ENCODE assay signal across 18 cellular contexts in genomic region chr20:622161-622560, GRCh38. TPM values are rescaled to one million over a fixed set of nuclear protein-coding genes. Genes with fewer than 3 reads are reported as not detected.
DNase-seq lines count a peak whose midpoint lies in the region; ATAC-seq, FAIRE-seq and TF ChIP-seq lines count a peak whose summit lies in the region.
"Had no signal": no experiment of that assay in that cellular context is flagged by ENCODE, and none has a peak within 500 bp of the region (broad histone marks: within the 10 kb centered on the region; RNA-seq: fewer than 3 reads in every experiment).

No MANE protein-coding gene starts in this region.

- peak overlapping the region; percentile 50 for H3K27ac Mint-ChIP-seq in endothelial cell (ENCODE audit: unreplicated experiment)
- H3K27ac Mint-ChIP-seq in nephron progenitor cell: peak overlapping the region; percentile 78
- H3K27ac Mint-ChIP-seq: CD4-positive, alpha-beta memory T cell had no signal

- peak; percentile 48 for DNase-seq in RPMI8226
- DNase-seq in K562 (ENCODE audit: extremely low read depth in 1 of 4, low spot score in 3 of 4): no peak
- no peak for DNase-seq in endothelial cell (ENCODE audit: low spot score)
- no peak for DNase-seq in nephron progenitor cell
- DNase-seq in NCI-H2081 (lab: John Stamatoyannopoulos, UW): no peak
- DNase-seq: C1 segment of cervical spinal cord; Caco-2; CD4-positive, alpha-beta memory T cell; DMS153; DND-41; GOT3; H7; HCEC 1CT had no signal

- H3K4me1 Mint-ChIP-seq in endothelial cell (ENCODE audit: unreplicated experiment) (peaks cover 30% of the 10 kb centered on the region), nephron progenitor cell (peaks cover 43% of the 10 kb centered on the region)
- H3K4me1 Mint-ChIP-seq: CD4-positive, alpha-beta memory T cell had no signal

- H3K9me1 ChIP-seq in K562 (ENCODE audit: control insufficient read depth, insufficient read depth, low read length): no peaks in the 10 kb centered on the region

- ATAC-seq in K562 (no peak), HG03196 (IDR thresholded peaks at IDR 0.05; ENCODE audit: unreplicated experiment) (no peak)

- TF ChIP-seq POLR2A in K562 (conservative IDR thresholded peaks at IDR 0.05): no peak

- H3K4me3 Mint-ChIP-seq in endothelial cell (ENCODE audit: unreplicated experiment) (no peak overlapping the region), nephron progenitor cell (no peak overlapping the region)
- H3K4me3 Mint-ChIP-seq: CD4-positive, alpha-beta memory T cell had no signal

- TF ChIP-seq RAD21 in K562 (CRISPR knock-in tag; conservative IDR thresholded peaks at IDR 0.05 in 1 of 2, IDR thresholded peaks at IDR 0.05 in 1 of 2): no peak

- in situ Hi-C loops in K562 (cut with MboI): no loop called here

- H3K9me3 ChIP-seq in K562 (replicated peaks; ENCODE audit: control insufficient read depth, insufficient read depth, low read depth, low read length): no peaks in the 10 kb centered on the region

- H4K20me1 ChIP-seq in K562 (replicated peaks; ENCODE audit: control insufficient read depth, insufficient read depth, low read length): no peaks in the 10 kb centered on the region

- TF ChIP-seq CTCF in K562 (IDR thresholded peaks at IDR 0.05 in 2 of 3, conservative IDR thresholded peaks at IDR 0.05 in 1 of 3; ENCODE audit: insufficient read depth in 2 of 3, low read depth in 1 of 3, low read length in 3 of 3): no peak
- no peak for TF ChIP-seq CTCF in endothelial cell (IDR thresholded peaks at IDR 0.05; ENCODE audit: unreplicated experiment)
- no peak for TF ChIP-seq CTCF in nephron progenitor cell (IDR thresholded peaks at IDR 0.05)

- H3K27me3 Mint-ChIP-seq in endothelial cell (ENCODE audit: unreplicated experiment) (peaks cover 6% of the 10 kb centered on the region), nephron progenitor cell (ENCODE audit: low read depth, poor library complexity) (peaks cover 11% of the 10 kb centered on the region)

- H3K36me3 ChIP-seq in K562 (ENCODE audit: control insufficient read depth, insufficient read depth, low read length): no peaks in the 10 kb centered on the region

- CTCF ChIA-PET in K562 (lab: Yijun Ruan, JAX; ENCODE audit: low intra/inter-chr PET ratio): no interaction called here

- WGBS in K562 (ENCODE audit: insufficient coverage, low coverage, missing lambda C conversion rate): 3% methylated on average over 5 of the region's 7 CpGs

- H3K9me3 Mint-ChIP-seq in endothelial cell (ENCODE audit: unreplicated experiment): no peaks in the 10 kb centered on the region
- H3K9me3 Mint-ChIP-seq in nephron progenitor cell: peaks cover 24% of the 10 kb centered on the region

- FAIRE-seq in K562 (lab: Jason Lieb, UNC): no peak
- FAIRE-seq: G401.6, GM12892 had no signal

- H3K4me1 ChIP-seq in K562 (replicated peaks in 1 of 2; ENCODE audit: control insufficient read depth in 2 of 2, insufficient read depth in 2 of 2, low read length in 2 of 2): peaks cover 7 to 11% of the 10 kb centered on the region in 2 experiments; a peak in 4 of 5 replicates

- H3K4me3 ChIP-seq in K562: no peak overlapping the region

- no peak for TF ChIP-seq EP300 in K562 (IDR thresholded peaks at IDR 0.05; ENCODE audit: low read length)

- H2AFZ ChIP-seq in K562 (ENCODE audit: low read depth, low read length): no peak overlapping the region

- H3K27ac ChIP-seq in K562 (ENCODE audit: extremely low read depth, low read depth, low read length): no peak overlapping the region

- BruUV-seq in K562 (replicated peaks; lab: Mats Ljungman, UMichigan): no TSS peak

- intact Hi-C loops in K562 (cut with micrococcal nuclease): no loop called here

- H3K27me3 ChIP-seq in K562 (ENCODE audit: control insufficient read depth in 2 of 2, insufficient read depth in 2 of 2, low read length in 2 of 2): no peaks in the 10 kb centered on the region

- no peaks in the 10 kb centered on the region for H3K79me2 ChIP-seq in K562 (ENCODE audit: control insufficient read depth, insufficient read depth, low read length)

- H3K4me2 ChIP-seq in K562 (ENCODE audit: insufficient read depth, low read length): no peak overlapping the region

- H3K9ac ChIP-seq in K562 (ENCODE audit: insufficient read depth in 1 of 2, low read depth in 2 of 2, low read length in 2 of 2): peak overlapping the region in 1 of 2 experiments; percentile 35; a peak in 1 of 4 replicates

- H3K36me3 Mint-ChIP-seq in endothelial cell (ENCODE audit: low read depth, unreplicated experiment) (peaks cover 3% of the 10 kb centered on the region), nephron progenitor cell (ENCODE audit: low read depth) (peaks cover 15% of the 10 kb centered on the region)
- H3K36me3 Mint-ChIP-seq: CD4-positive, alpha-beta memory T cell had no signal

- POLR2A ChIA-PET in K562 (lab: Yijun Ruan, JAX): interaction anchor here (0.6 kb wide), 1 partner anchor 9 kb away, joined by 5 read pairs; no protein-coding TSS in a partner anchor

TF ChIP-seq in K562, 482 proteins besides CTCF, POLR2A, EP300 and RAD21 (continues in another document):
- TF ChIP-seq SRSF1 (IDR thresholded peaks at IDR 0.05; ENCODE audit: low read depth, low read length) (no peak), ZNF316 (IDR thresholded peaks at IDR 0.05) (peak; percentile 51)

RNA-seq across cellular contexts. Expression of gene TCF15, which starts 12.1 kb away (rescaled TPM):
- 0.79 and 1.6 TPM in 2 replicates for total RNA-seq in K562 (2011; cell fraction: chromatin; rRNA removed; ENCODE audit: low replicate concordance)
- total RNA-seq in K562 (2011; cell fraction: nucleolus; rRNA removed): 1.6 and 2.0 TPM in 2 replicates
- 1.6 and 1.8 TPM in 2 replicates for total RNA-seq in K562 (2011; cell fraction: nucleoplasm; rRNA removed)
- total RNA-seq in K562 (2014; rRNA removed) (2.3 and 4.4 TPM in 2 replicates), K562 (2014; rRNA removed; fragmentation: Illumina TruSeq; extraction: Trizol) (0.96 and 1.2 TPM in 2 replicates), K562 (2015; rRNA removed; fragmentation: Illumina TruSeq; extraction: Trizol) (1.2 and 2.0 TPM in 2 replicates), K562 (2021) (3.8 and 5.0 TPM in 2 replicates), endothelial cell (ENCODE audit: unreplicated experiment) (6.6 TPM)
- polyA plus RNA-seq in K562 (2011; rRNA removed) (0.93 and 1.7 TPM in 2 replicates), K562 (2014; fragmentation: Illumina TruSeq; extraction: Trizol) (0.62 and 0.98 TPM in 2 replicates), K562 (2014; fragmentation: Nextera tagmentation; extraction: Ambion mirVana) (under 1 TPM; 0.04 to 0.13 TPM), K562 (2014; rRNA removed) (4.2 and 4.5 TPM in 2 replicates)
- polyA plus RNA-seq in K562 (2011; cell fraction: cytosol; rRNA removed): 1.8 and 4.0 TPM in 2 replicates
- 2.4 and 2.7 TPM in 2 replicates for polyA plus RNA-seq in K562 (2011; cell fraction: nucleus; rRNA removed)
- 2.4 and 2.8 TPM in 2 replicates for polyA plus RNA-seq in K562 (2012)
- 0.28 and 0.33 TPM in 2 replicates for polyA minus RNA-seq in K562 (2011; rRNA and poly(A)+ RNA removed)
- 0.57 and 2.8 TPM in 2 replicates for polyA minus RNA-seq in K562 (2011; cell fraction: cytosol; rRNA and poly(A)+ RNA removed)
- 1.1 and 1.2 TPM in 2 replicates for polyA minus RNA-seq in K562 (2011; cell fraction: nucleus; rRNA and poly(A)+ RNA removed)
- total RNA-seq: A172; Caco-2; CD4-positive, alpha-beta memory T cell had no signal
- polyA plus RNA-seq: BJ; CD4-positive, alpha-beta memory T cell had no signal

RNA-seq across cellular contexts. Expression of gene SRXN1, which starts 30.8 kb away (rescaled TPM):
- total RNA-seq in K562 (2011; cell fraction: chromatin; rRNA removed; ENCODE audit: low replicate concordance): 10.6 and 14.9 TPM in 2 replicates
- total RNA-seq in K562 (2011; cell fraction: nucleolus; rRNA removed): 10.3 TPM in 2 replicates
- total RNA-seq in K562 (2011; cell fraction: nucleoplasm; rRNA removed): 13.3 and 13.4 TPM in 2 replicates
- total RNA-seq in K562 (2014; rRNA removed) (21.6 and 26.7 TPM in 2 replicates), K562 (2014; rRNA removed; fragmentation: Illumina TruSeq; extraction: Trizol) (29.1 TPM in 2 replicates), K562 (2015; rRNA removed; fragmentation: Illumina TruSeq; extraction: Trizol) (20.2 and 20.6 TPM in 2 replicates), K562 (2021) (23.2 and 27.9 TPM in 2 replicates), endothelial cell (ENCODE audit: unreplicated experiment) (4.1 TPM)
- polyA plus RNA-seq in K562 (2011; rRNA removed) (35.4 and 36.4 TPM in 2 replicates), K562 (2014; fragmentation: Illumina TruSeq; extraction: Trizol) (33.9 and 34.1 TPM in 2 replicates), K562 (2014; fragmentation: Nextera tagmentation; extraction: Ambion mirVana) (1 to 10 TPM; 6.8 to 8.4 TPM), K562 (2014; rRNA removed) (19.4 and 24.4 TPM in 2 replicates)
- polyA plus RNA-seq in K562 (2011; cell fraction: cytosol; rRNA removed): 23.6 and 26.3 TPM in 2 replicates
- 10.0 and 12.8 TPM in 2 replicates for polyA plus RNA-seq in K562 (2011; cell fraction: nucleus; rRNA removed)
- polyA plus RNA-seq in K562 (2012): 17.8 and 21.0 TPM in 2 replicates
- polyA minus RNA-seq in K562 (2011; rRNA and poly(A)+ RNA removed): 29.0 and 30.3 TPM in 2 replicates
- polyA minus RNA-seq in K562 (2011; cell fraction: cytosol; rRNA and poly(A)+ RNA removed): 17.8 and 18.5 TPM in 2 replicates
- polyA minus RNA-seq in K562 (2011; cell fraction: nucleus; rRNA and poly(A)+ RNA removed): 4.0 and 6.7 TPM in 2 replicates

RNA-seq across cellular contexts. Expression of gene SCRT2, which starts 53.4 kb away (rescaled TPM):
- total RNA-seq in K562 (2011; cell fraction: chromatin; rRNA removed; ENCODE audit: low replicate concordance): 0.18 and 0.37 TPM in 2 replicates
- 0.26 and 0.50 TPM in 2 replicates for total RNA-seq in K562 (2011; cell fraction: nucleolus; rRNA removed)
- 0.29 and 0.99 TPM in 2 replicates for total RNA-seq in K562 (2011; cell fraction: nucleoplasm; rRNA removed)
- 0.04 and 0.05 TPM in 2 replicates for total RNA-seq in K562 (2014; rRNA removed)
- total RNA-seq in K562 (2014; rRNA removed; fragmentation: Illumina TruSeq; extraction: Trizol): 0.04 TPM in 1 of 2 replicates, not detected in the other
- total RNA-seq in K562 (2015; rRNA removed; fragmentation: Illumina TruSeq; extraction: Trizol): 0.07 and 0.19 TPM in 2 replicates
- total RNA-seq in K562 (2021): 0.47 and 0.75 TPM in 2 replicates
- polyA plus RNA-seq in K562 (2011; rRNA removed): 0.12 and 0.13 TPM in 2 replicates
- polyA plus RNA-seq in K562 (2011; cell fraction: cytosol; rRNA removed): 0.10 and 0.63 TPM in 2 replicates
- 0.91 and 4.1 TPM in 2 replicates for polyA plus RNA-seq in K562 (2011; cell fraction: nucleus; rRNA removed)
- 0.19 and 0.48 TPM in 2 replicates for polyA plus RNA-seq in K562 (2012)
- polyA plus RNA-seq in K562 (2014; fragmentation: Illumina TruSeq; extraction: Trizol): 0.30 and 0.36 TPM in 2 replicates
- polyA plus RNA-seq in K562 (2014; fragmentation: Nextera tagmentation; extraction: Ambion mirVana): not detected
- polyA plus RNA-seq in K562 (2014; rRNA removed): 0.19 and 0.34 TPM in 2 replicates
- polyA minus RNA-seq in K562 (2011; rRNA and poly(A)+ RNA removed): 0.12 and 0.25 TPM in 2 replicates
- 0.64 and 1.2 TPM in 2 replicates for polyA minus RNA-seq in K562 (2011; cell fraction: cytosol; rRNA and poly(A)+ RNA removed)
- polyA minus RNA-seq in K562 (2011; cell fraction: nucleus; rRNA and poly(A)+ RNA removed): 0.44 and 2.2 TPM in 2 replicates
- not detected for total RNA-seq in endothelial cell (ENCODE audit: unreplicated experiment)
- total RNA-seq: A172; Caco-2; CD4-positive, alpha-beta memory T cell had no signal
- polyA plus RNA-seq: BJ; CD4-positive, alpha-beta memory T cell had no signal
